24 cellular contexts compared by ENCODE assay signal in the genomic region with DNA sequence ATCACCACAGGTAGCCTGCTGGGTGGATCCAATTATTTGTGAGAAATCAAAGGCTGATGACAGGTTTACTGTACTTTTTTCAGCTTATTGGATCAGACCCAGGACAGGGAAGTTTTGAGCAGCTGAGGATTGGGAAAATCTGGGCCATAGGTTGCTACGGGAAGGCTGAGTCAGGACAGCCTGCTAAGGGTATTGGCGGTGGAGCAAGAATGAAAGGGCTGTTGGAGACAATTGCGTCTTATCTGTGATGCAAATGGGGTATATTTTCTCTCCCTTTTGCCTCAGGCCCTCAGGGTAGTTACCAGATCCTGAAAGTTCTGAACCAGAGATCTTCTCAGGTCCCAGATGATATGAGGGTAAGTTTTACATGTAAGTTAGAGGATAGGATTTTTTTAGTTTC.
"Had no signal": no experiment of that assay in that cellular context is flagged by ENCODE, and none has a peak within 500 bp of the region (broad histone marks: within the 10 kb centered on the region; RNA-seq: fewer than 3 reads in every experiment).

No MANE protein-coding gene starts in this region.

- H3K27me3 ChIP-seq: brain microvascular endothelial cell, dorsolateral prefrontal cortex had no signal

- H3K36me3 ChIP-seq: brain microvascular endothelial cell, WERI-Rb-1 had no signal

- H3K27ac ChIP-seq: brain microvascular endothelial cell, coronary artery, dorsolateral prefrontal cortex, WERI-Rb-1 had no signal

- H3K4me3 ChIP-seq: coronary artery, dorsolateral prefrontal cortex had no signal

- ATAC-seq: activated CD4-positive, alpha-beta T cell treated with anti-CD3 and anti-CD28 coated beads for 36 hours; activated naive CD4-positive, alpha-beta T cell treated with anti-CD3 and anti-CD28 coated beads, Interleukin-2, amount 50 U/mL, for 72 hours; activated T-cell treated with anti-CD3 and anti-CD28 coated beads, Interleukin-2, amount 50 U/mL, for 72 hours; esophagus mucosa had no signal

- DNase-seq: activated CD4-positive, alpha-beta memory T cell treated with anti-CD3 and anti-CD28 coated beads for 36 hours; activated CD4-positive, alpha-beta T cell treated with anti-CD3 and anti-CD28 coated beads for 36 hours; activated CD4-positive, alpha-beta T cell treated with anti-CD3 and anti-CD28 coated beads, Interleukin-2, amount 10 ng/mL, durations not matched to agents 24 days and 14 days; activated CD4-positive, CD25-positive, alpha-beta regulatory T cell; activated CD4-positive, CD25-positive, alpha-beta regulatory T cell treated with anti-CD3 and anti-CD28 coated beads, Interleukin-2, amount 50 U/mL, for 72 hours; activated CD8-positive, alpha-beta memory T cell treated with anti-CD3 and anti-CD28 coated beads, Interleukin-2, amount 50 U/mL, for 48 hours; activated gamma-delta T cell; activated naive CD4-positive, alpha-beta T cell; activated naive CD4-positive, alpha-beta T cell treated with anti-CD3 and anti-CD28 coated beads, Interleukin-2, amount 10 ng/mL, durations not matched to agents 7 days and 5 days; activated naive CD8-positive, alpha-beta T cell treated with anti-CD3 and anti-CD28 coated beads, Interleukin-2, amount 10 ng/mL, durations not matched to agents 7 days and 5 days; activated T-cell treated with anti-CD3 and anti-CD28 coated beads for 4 hours; activated T-cell treated with anti-CD3 and anti-CD28 coated beads, Interleukin-2, amount 50 U/mL, for 24 hours; activated T-cell treated with anti-CD3 and anti-CD28 coated beads, Interleukin-2, amount 50 U/mL, for 72 hours; brain microvascular endothelial cell; dorsolateral prefrontal cortex; effector memory CD4-positive, alpha-beta T cell; endodermal cell; foreskin fibroblast; head of caudate nucleus; T1000; WERI-Rb-1 had no signal
